16 cellular contexts compared by ENCODE assay signal in the genomic region with DNA sequence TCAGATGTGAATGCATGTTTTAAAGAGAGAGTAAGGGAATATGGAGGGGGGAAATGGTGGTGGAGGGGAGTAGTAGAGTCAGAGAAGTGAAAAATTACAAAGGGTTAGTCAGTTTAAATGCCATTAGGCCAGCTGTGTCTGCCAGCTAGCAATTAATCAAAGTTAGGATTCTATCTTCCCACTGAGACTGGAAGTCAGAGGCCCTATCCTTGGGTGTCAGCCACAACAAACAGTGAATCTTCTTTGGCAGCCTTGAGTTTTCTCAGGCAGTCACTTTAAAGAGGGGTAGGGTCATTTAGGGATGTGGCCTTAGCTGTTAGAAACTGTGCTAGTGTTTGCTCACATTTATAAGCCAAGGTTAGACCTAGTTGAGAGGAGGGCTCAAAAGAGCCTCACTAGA.
"Had no signal": no experiment of that assay in that cellular context is flagged by ENCODE, and none has a peak within 500 bp of the region (broad histone marks: within the 10 kb centered on the region; RNA-seq: fewer than 3 reads in every experiment).

No MANE protein-coding gene starts in this region.

- DNase-seq: activated CD4-positive, alpha-beta memory T cell treated with anti-CD3 and anti-CD28 coated beads for 36 hours; activated naive CD4-positive, alpha-beta T cell treated with anti-CD3 and anti-CD28 coated beads, Interleukin-2, amount 10 ng/mL, durations not matched to agents 7 days and 5 days; activated T-cell treated with anti-CD3 and anti-CD28 coated beads, Interleukin-2, amount 50 U/mL, for 24 hours; endodermal cell; left lung; mammary epithelial cell; mucosa of descending colon; naive thymus-derived CD8-positive, alpha-beta T cell; T-helper 9 cell; thyroid gland; WERI-Rb-1 had no signal

- ATAC-seq: gastroesophageal sphincter; left lung; mucosa of descending colon; naive thymus-derived CD8-positive, alpha-beta T cell; stimulated activated memory B cell treated with anti-CD40 and anti-IgM and Interleukin-4, amounts not matched to agents 10 μg/mL and 1 μg/mL and 100 μg/mL, for 72 hours had no signal

- H3K4me3 ChIP-seq: cardiac muscle cell, gastroesophageal sphincter, left lung, mucosa of descending colon, thyroid gland, vagina had no signal

- H3K27me3 ChIP-seq: cardiac muscle cell, gastroesophageal sphincter, left lung, neutrophil, thyroid gland, vagina had no signal

- H3K36me3 ChIP-seq: cardiac muscle cell, gastroesophageal sphincter, left lung, neutrophil, thyroid gland, vagina, WERI-Rb-1 had no signal

- H3K27ac ChIP-seq: cardiac muscle cell, gastroesophageal sphincter, left lung, neutrophil, thyroid gland, vagina, WERI-Rb-1 had no signal

- H3K9me3 ChIP-seq: gastroesophageal sphincter, left lung, mucosa of descending colon, neutrophil, thyroid gland, vagina had no signal

- H3K4me1 ChIP-seq: gastroesophageal sphincter, left lung, thyroid gland, vagina had no signal
